Comparison of ENCODE assay signal across 21 cellular contexts in the genomic region with DNA sequence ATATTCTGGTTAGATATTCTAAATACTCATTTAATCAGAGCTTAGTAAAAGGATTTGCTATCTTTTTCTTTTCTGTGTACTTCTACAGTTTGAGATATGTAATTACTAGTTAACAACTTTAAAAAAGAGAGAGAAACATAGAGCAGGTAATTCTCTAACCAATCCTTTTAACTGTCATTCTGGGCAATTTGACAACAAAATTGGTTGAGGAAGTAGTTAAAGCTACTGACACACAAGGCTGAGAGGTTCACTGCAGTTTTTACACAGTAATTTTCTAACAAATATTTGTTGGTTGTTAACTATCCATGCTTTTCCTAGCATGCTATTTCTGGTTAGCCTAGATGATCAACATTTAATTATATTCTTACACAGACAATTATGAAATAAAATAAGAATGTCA. TPM values are rescaled to one million over a fixed set of nuclear protein-coding genes. Genes with fewer than 3 reads are reported as not detected.
A peak's percentile ranks its signal among the peaks of the same experiment; 100 is the strongest.
DNase-seq lines count a peak whose midpoint lies in the region; ATAC-seq, FAIRE-seq and TF ChIP-seq lines count a peak whose summit lies in the region.
"Had no signal": no experiment of that assay in that cellular context is flagged by ENCODE, and none has a peak within 500 bp of the region (broad histone marks: within the 10 kb centered on the region; RNA-seq: fewer than 3 reads in every experiment).

No MANE protein-coding gene starts in this region.

- no TSS peak for BruUV-seq in A673 (replicated peaks; lab: Mats Ljungman, UMichigan)

- POLR2A ChIA-PET in A673 (lab: Charles Lee; ENCODE audit: low non-redundant PET) = no interaction called here

- no peaks in the 10 kb centered on the region for H3K9me3 ChIP-seq in A673 (ENCODE audit: low read depth, low read length, poor library complexity, severe bottlenecking)
- H3K9me3 ChIP-seq: BE2C had no signal

- H3K36me3 Mint-ChIP-seq in stimulated activated memory B cell treated with anti-CD40 and anti-IgM and Interleukin-4, amounts not matched to agents 10 μg/mL and 1 μg/mL and 100 μg/mL, for 72 hours = no peaks in the 10 kb centered on the region
- H3K36me3 Mint-ChIP-seq: CD4-positive, alpha-beta memory T cell had no signal

- intact Hi-C loops in A673 (cut with micrococcal nuclease; ENCODE audit: unreplicated experiment) = no loop called here

- DNase-seq in A673 (ENCODE audit: low spot score) (peak; percentile 58), NCI-H1092 (lab: John Stamatoyannopoulos, UW) (peak; percentile 14), NCI-H774 (lab: John Stamatoyannopoulos, UW) (peak; percentile 12), KBM-7 (no peak), HCEC 1CT (no peak)
- DNase-seq: BE2C; CD4-positive, alpha-beta memory T cell; GF-D8; HFFc6; KG1; NCI-H146; NCI-H226; NCI-H526 had no signal

- no peak for TF ChIP-seq CTCF in A673 (conservative IDR thresholded peaks at IDR 0.05; ENCODE audit: low read depth, low read length)

- no peaks in the 10 kb centered on the region for H3K4me1 Mint-ChIP-seq in stimulated activated memory B cell treated with anti-CD40 and anti-IgM and Interleukin-4, amounts not matched to agents 10 μg/mL and 1 μg/mL and 100 μg/mL, for 72 hours
- H3K4me1 Mint-ChIP-seq: CD4-positive, alpha-beta memory T cell had no signal

- no peaks in the 10 kb centered on the region for H3K36me3 ChIP-seq in A673 (ENCODE audit: insufficient read depth, low read length, poor library complexity, severe bottlenecking)
- H3K36me3 ChIP-seq: BE2C had no signal

- H3K4me3 ChIP-seq in A673 (ENCODE audit: low read depth, low read length, poor library complexity, severe bottlenecking) = no peak overlapping the region

- no peak for ATAC-seq in stimulated activated memory B cell treated with anti-CD40 and anti-IgM and Interleukin-4, amounts not matched to agents 10 μg/mL and 1 μg/mL and 100 μg/mL, for 72 hours
- ATAC-seq: Panc1, Right ventricle myocardium inferior, SK-N-SH treated with all-trans-retinoic acid at 6 μM for 48 hours had no signal

- no peaks in the 10 kb centered on the region for H3K27me3 ChIP-seq in A673 (replicated peaks; ENCODE audit: insufficient read depth, low read depth, low read length, poor library complexity)
- H3K27me3 ChIP-seq: BE2C had no signal

- peaks cover 65% of the 10 kb centered on the region for H3K4me1 ChIP-seq in A673 (ENCODE audit: insufficient read depth, low read length, poor library complexity, severe bottlenecking)
- H3K4me1 ChIP-seq: BE2C had no signal

- peak; percentile 60 for FAIRE-seq in islet of Langerhans (lab: Jason Lieb, UNC)
- FAIRE-seq: D721Med, H1 had no signal

- H3K4me3 Mint-ChIP-seq in stimulated activated memory B cell treated with anti-CD40 and anti-IgM and Interleukin-4, amounts not matched to agents 10 μg/mL and 1 μg/mL and 100 μg/mL, for 72 hours = no peak overlapping the region
- H3K4me3 Mint-ChIP-seq: CD4-positive, alpha-beta memory T cell; HFFc6 had no signal

- peak overlapping the region; percentile 77 for H3K27ac ChIP-seq in A673 (ENCODE audit: low read depth, low read length, poor library complexity, severe bottlenecking)
- H3K27ac ChIP-seq: HL-60 had no signal

- no peaks in the 10 kb centered on the region for H3K9me3 Mint-ChIP-seq in stimulated activated memory B cell treated with anti-CD40 and anti-IgM and Interleukin-4, amounts not matched to agents 10 μg/mL and 1 μg/mL and 100 μg/mL, for 72 hours

- in situ Hi-C loops in KBM-7 (cut with MboI; ENCODE audit: low pct_unique_long_range_greater_than_20kb, low sequenced_read_pairs) = no loop called here

- no peak overlapping the region for H3K27ac Mint-ChIP-seq in stimulated activated memory B cell treated with anti-CD40 and anti-IgM and Interleukin-4, amounts not matched to agents 10 μg/mL and 1 μg/mL and 100 μg/mL, for 72 hours
- H3K27ac Mint-ChIP-seq: CD4-positive, alpha-beta memory T cell; HFFc6 had no signal

- H3K27me3 Mint-ChIP-seq in stimulated activated memory B cell treated with anti-CD40 and anti-IgM and Interleukin-4, amounts not matched to agents 10 μg/mL and 1 μg/mL and 100 μg/mL, for 72 hours = no peaks in the 10 kb centered on the region
- H3K27me3 Mint-ChIP-seq: CD4-positive, alpha-beta memory T cell had no signal

- CTCF ChIA-PET in A673 (lab: Charles Lee) = no interaction called here

RNA-seq across cellular contexts. Expression of gene SOX6, which starts 3.6 kb away (rescaled TPM):
- total RNA-seq in A673 (2021) = 27.5 and 32.1 TPM in 2 replicates
- total RNA-seq: CD4-positive, alpha-beta memory T cell; H1 had no signal

Comparison
In these comparisons a context has a peak if more than half of its experiments do, and no peak if none do; other contexts are left out.
1. DNase-seq: peak in A673 (single experiment), NCI-H1092 (single experiment) and NCI-H774 (single experiment); none in KBM-7 (single experiment) and HCEC 1CT (single experiment).